ENCODE assay signal across 15 cellular contexts in the genomic region with DNA sequence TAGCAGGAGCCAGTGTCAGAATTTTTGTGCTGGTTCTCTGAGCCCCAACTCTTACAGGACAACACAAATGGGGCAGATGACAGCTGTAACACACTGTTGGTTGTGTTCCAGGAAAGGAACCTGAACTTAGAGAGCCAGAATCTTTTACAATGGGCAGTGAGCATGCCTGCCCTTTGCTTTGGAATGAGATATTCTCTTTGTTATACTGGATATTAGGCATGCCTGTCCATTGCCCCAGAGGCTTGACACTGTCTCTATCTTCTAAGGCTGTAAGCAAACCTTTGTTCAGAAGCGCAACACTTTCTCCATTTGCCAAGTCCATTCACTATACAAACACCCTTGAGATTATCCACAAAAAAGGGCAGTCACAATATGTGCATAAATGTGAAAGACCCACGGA.
"Had no signal": no experiment of that assay in that cellular context is flagged by ENCODE, and none has a peak within 500 bp of the region (broad histone marks: within the 10 kb centered on the region; RNA-seq: fewer than 3 reads in every experiment).

No MANE protein-coding gene starts in this region.

- H3K27ac ChIP-seq: colonic mucosa, esophagus muscularis mucosa, hepatocyte, ovary, sigmoid colon had no signal

- H3K9me3 ChIP-seq: colonic mucosa, esophagus muscularis mucosa, ovary, sigmoid colon had no signal

- H3K4me2 ChIP-seq: hepatocyte had no signal

- H3K27ac Mint-ChIP-seq: activated CD4-positive, alpha-beta T cell treated with anti-CD3 and anti-CD28 coated beads for 36 hours; activated CD8-positive, alpha-beta T cell treated with anti-CD3 and anti-CD28 coated beads for 36 hours had no signal

- H2AFZ ChIP-seq: hepatocyte had no signal

- H3K4me1 ChIP-seq: colonic mucosa had no signal

- H3K36me3 ChIP-seq: colonic mucosa, esophagus muscularis mucosa, ovary, sigmoid colon had no signal

- H3K9me3 Mint-ChIP-seq: activated CD8-positive, alpha-beta T cell treated with anti-CD3 and anti-CD28 coated beads for 36 hours; activated naive CD4-positive, alpha-beta T cell treated with anti-CD3 and anti-CD28 coated beads, Interleukin-2, amount 50 U/mL, for 72 hours had no signal

- H3K36me3 Mint-ChIP-seq: activated naive CD4-positive, alpha-beta T cell treated with anti-CD3 and anti-CD28 coated beads, Interleukin-2, amount 50 U/mL, for 72 hours had no signal

- H3K4me3 Mint-ChIP-seq: activated CD8-positive, alpha-beta T cell treated with anti-CD3 and anti-CD28 coated beads for 36 hours had no signal

- H3K4me3 ChIP-seq: colonic mucosa, esophagus muscularis mucosa, hepatocyte, ovary, sigmoid colon had no signal

- H3K27me3 ChIP-seq: colonic mucosa, esophagus muscularis mucosa, hepatocyte, ovary, sigmoid colon had no signal

- DNase-seq: activated CD4-positive, alpha-beta T cell treated with anti-CD3 and anti-CD28 coated beads for 36 hours; activated CD8-positive, alpha-beta memory T cell treated with anti-CD3 and anti-CD28 coated beads, Interleukin-2, amount 50 U/mL, for 4 hours; activated CD8-positive, alpha-beta T cell treated with anti-CD3 and anti-CD28 coated beads for 36 hours; activated gamma-delta T cell; activated T-cell treated with anti-CD3 and anti-CD28 coated beads, Interleukin-2, amount 50 U/mL, for 48 hours; central memory CD4-positive, alpha-beta T cell; colonic mucosa; islet precursor cell; mesendoderm; ovary; sigmoid colon; stimulated activated CD4-positive, alpha-beta T cell treated with anti-CD3 and anti-CD28 coated beads, Interleukin-1b, Interleukin-23, amount 100 ng/mL, for 48 hours had no signal

- ATAC-seq: activated CD8-positive, alpha-beta T cell treated with anti-CD3 and anti-CD28 coated beads for 36 hours; activated naive CD4-positive, alpha-beta T cell treated with anti-CD3 and anti-CD28 coated beads, Interleukin-2, amount 50 U/mL, for 72 hours had no signal
